ENCODE assay signal across 8 cellular contexts in the genomic region with DNA sequence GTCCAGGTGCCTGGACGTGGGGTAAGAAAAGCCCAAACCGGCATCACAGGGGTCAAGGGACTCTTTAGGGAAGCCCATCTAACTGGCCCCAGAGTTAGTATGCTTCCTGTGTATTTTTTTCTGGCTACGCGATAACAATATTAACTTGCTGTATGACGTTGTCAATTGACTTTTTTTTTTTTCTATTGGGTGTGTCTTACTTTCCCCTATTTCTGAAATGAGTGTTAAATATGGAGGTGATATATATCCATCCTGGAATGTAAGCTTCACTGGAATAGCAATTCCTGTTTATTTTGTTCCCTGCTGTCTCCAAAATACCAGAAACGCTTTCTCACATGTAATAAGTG.
A peak's percentile ranks its signal among the peaks of the same experiment; 100 is the strongest.
DNase-seq lines count a peak whose midpoint lies in the region; ATAC-seq and TF ChIP-seq lines count a peak whose summit lies in the region.

No MANE protein-coding gene starts in this region.

- peak; percentile 4 for DNase-seq in choroid plexus epithelial cell (ENCODE audit: low read depth)
- DNase-seq in DMS 273 treated with DMSO at 0.1 percent for 48 hours (lab: John Stamatoyannopoulos, UW), result no peak
- DNase-seq in NOMO-1 treated with DMSO at 0.1 percent for 48 hours (lab: John Stamatoyannopoulos, UW; ENCODE audit: unreplicated experiment), result no peak
- no peak for DNase-seq in dedifferentiated amniotic fluid mesenchymal stem cell (ENCODE audit: extremely low spot score)

- H2AFZ ChIP-seq in ACC112 (ENCODE audit: low read length, unreplicated experiment), result peak overlapping the region; percentile 90

- no peaks in the 10 kb centered on the region for H3K27me3 ChIP-seq in ACC112 (ENCODE audit: insufficient read depth, low read length)
- peaks cover 2 to 7% of the 10 kb centered on the region in 2 donors for H3K27me3 ChIP-seq in mucosa of rectum (ENCODE audit: control insufficient read depth in 2 of 2, insufficient read depth in 2 of 2, low read length in 2 of 2)

- H3K9ac ChIP-seq in mucosa of rectum (ENCODE audit: low read depth in 1 of 2, low read length in 2 of 2), result peak overlapping the region in 1 of 2 donors; percentile 47

- TF ChIP-seq CTCF in choroid plexus epithelial cell (conservative IDR thresholded peaks at IDR 0.05; ENCODE audit: low read depth, low read length), result no peak

- H3K4me1 ChIP-seq in ACC112 (ENCODE audit: control insufficient read depth, insufficient read depth, low read length, unreplicated experiment) (peaks cover 3% of the 10 kb centered on the region), mucosa of rectum (ENCODE audit: control insufficient read depth in 2 of 2, insufficient read depth in 2 of 2, low read length in 2 of 2) (no peaks in the 10 kb centered on the region)

- ATAC-seq in HG03159 (IDR thresholded peaks at IDR 0.05; ENCODE audit: unreplicated experiment) (peak; percentile 3), HG03432 (IDR thresholded peaks at IDR 0.05; ENCODE audit: unreplicated experiment) (no peak)

- H3K79me2 ChIP-seq in ACC112 (ENCODE audit: control insufficient read depth, insufficient read depth, low read length, unreplicated experiment), result no peaks in the 10 kb centered on the region

- no peaks in the 10 kb centered on the region for H3K9me3 ChIP-seq in mucosa of rectum (ENCODE audit: control insufficient read depth in 2 of 2, low read length in 2 of 2)

- H3K4me3 ChIP-seq in ACC112 (ENCODE audit: low read depth, low read length) (peak overlapping the region; percentile 93), choroid plexus epithelial cell (ENCODE audit: low read depth, low read length) (peak overlapping the region; percentile 67), mucosa of rectum (ENCODE audit: low read length in 2 of 2) (peak overlapping the region; percentile 62 to 68)

- H3K27ac ChIP-seq in ACC112 (ENCODE audit: low read depth, low read length) (peak overlapping the region; percentile 11; the same call in 1 of the 2 replicates), mucosa of rectum (ENCODE audit: low read depth in 2 of 2, low read length in 2 of 2) (no peak overlapping the region)

- no peaks in the 10 kb centered on the region for H3K36me3 ChIP-seq in ACC112 (ENCODE audit: insufficient read depth, low read length)
- H3K36me3 ChIP-seq in mucosa of rectum (ENCODE audit: control insufficient read depth in 2 of 2, insufficient read depth in 2 of 2, low read length in 2 of 2), result no peaks in the 10 kb centered on the region
